Comparison of ENCODE assay signal across 29 cellular contexts in genomic region chr11:84518601-84519183, GRCh38.
"Had no signal": no experiment of that assay in that cellular context is flagged by ENCODE, and none has a peak within 500 bp of the region (broad histone marks: within the 10 kb centered on the region; RNA-seq: fewer than 3 reads in every experiment).

No MANE protein-coding gene starts in this region.

- H3K4me3 Mint-ChIP-seq: dendritic cell treated with granulocyte-macrophage colony-stimulating factor and Interleukin-4, amounts not matched to agents 40 ng/mL and 50 ng/mL, for 4 days; endodermal cell; mesothelial cell of epicardium; naive thymus-derived CD4-positive, alpha-beta T cell; nephron; stimulated activated effector memory CD8-positive, alpha-beta T cell treated with anti-CD3 and anti-CD28 coated beads, Interleukin-12 subunit alpha, Interleukin-12 subunit beta, amount 100 ng/mL, for 72 hours had no signal

- H3K36me3 Mint-ChIP-seq: mesothelial cell of epicardium; naive thymus-derived CD4-positive, alpha-beta T cell; stimulated activated effector memory CD8-positive, alpha-beta T cell treated with anti-CD3 and anti-CD28 coated beads, Interleukin-12 subunit alpha, Interleukin-12 subunit beta, amount 100 ng/mL, for 72 hours had no signal

- H3K9me3 Mint-ChIP-seq: dendritic cell treated with granulocyte-macrophage colony-stimulating factor and Interleukin-4, amounts not matched to agents 40 ng/mL and 50 ng/mL, for 4 days; endodermal cell; mesothelial cell of epicardium; nephron had no signal

- H3K4me1 ChIP-seq: colonic mucosa, gastrocnemius medialis, left lung, psoas muscle, sigmoid colon, tibial nerve, upper lobe of left lung had no signal

- H3K27me3 Mint-ChIP-seq: dendritic cell treated with granulocyte-macrophage colony-stimulating factor and Interleukin-4, amounts not matched to agents 40 ng/mL and 50 ng/mL, for 4 days; naive thymus-derived CD4-positive, alpha-beta T cell had no signal

- H3K4me1 Mint-ChIP-seq: endodermal cell; naive thymus-derived CD4-positive, alpha-beta T cell; nephron; stimulated activated effector memory CD8-positive, alpha-beta T cell treated with anti-CD3 and anti-CD28 coated beads, Interleukin-12 subunit alpha, Interleukin-12 subunit beta, amount 100 ng/mL, for 72 hours had no signal

- H3K4me3 ChIP-seq: colonic mucosa, gastrocnemius medialis, hepatocyte, left lung, psoas muscle, sigmoid colon, thoracic aorta, tibial nerve, upper lobe of left lung had no signal

- H3K36me3 ChIP-seq: colonic mucosa, gastrocnemius medialis, left lung, sigmoid colon, thoracic aorta, tibial nerve, upper lobe of left lung had no signal

- ATAC-seq: esophagus mucosa; gastrocnemius medialis; left lung; naive thymus-derived CD4-positive, alpha-beta T cell; psoas muscle; right cardiac atrium; stimulated activated effector memory CD8-positive, alpha-beta T cell treated with anti-CD3 and anti-CD28 coated beads, Interleukin-12 subunit alpha, Interleukin-12 subunit beta, amount 100 ng/mL, for 72 hours had no signal

- H3K4me2 ChIP-seq: hepatocyte had no signal

- H2AFZ ChIP-seq: hepatocyte had no signal

- H3K9me3 ChIP-seq: colonic mucosa, gastrocnemius medialis, left lung, psoas muscle, sigmoid colon, thoracic aorta, tibial nerve, upper lobe of left lung had no signal

- DNase-seq: colonic mucosa; effector CD8-positive, alpha-beta T cell; endodermal cell; foreskin fibroblast; gastrocnemius medialis; head of caudate nucleus; kidney; left lung; mesenchymal stem cell; naive thymus-derived CD4-positive, alpha-beta T cell; nucleus accumbens; posterior cingulate gyrus; psoas muscle; right cardiac atrium; sigmoid colon; stimulated activated CD4-positive, alpha-beta T cell treated with anti-CD3 and anti-CD28 coated beads, Interleukin-2, amount 100 ng/mL, for 24 hours; stimulated activated CD4-positive, alpha-beta T cell treated with anti-CD3 and anti-CD28 coated beads, Interleukin-4, amount 100 ng/mL, for 24 hours; stimulated activated naive CD4-positive, alpha-beta T cell treated with Interleukin-2 at 50 U/mL for 16 hours; upper lobe of left lung had no signal

- H3K27ac ChIP-seq: colonic mucosa, epithelial cell of prostate, gastrocnemius medialis, hepatocyte, left lung, psoas muscle, sigmoid colon, thoracic aorta, tibial nerve, upper lobe of left lung had no signal

- FAIRE-seq: kidney, urothelium cell line had no signal

- H3K79me2 ChIP-seq: hepatocyte had no signal

- H3K27me3 ChIP-seq: colonic mucosa, gastrocnemius medialis, hepatocyte, left lung, sigmoid colon, tibial nerve, upper lobe of left lung had no signal
